9 cellular contexts compared by ENCODE assay signal in genomic region chr6:14210077-14210476, GRCh38.
A peak's percentile ranks its signal among the peaks of the same experiment; 100 is the strongest.
DNase-seq lines count a peak whose midpoint lies in the region; ATAC-seq and TF ChIP-seq lines count a peak whose summit lies in the region.
"Had no signal": no experiment of that assay in that cellular context is flagged by ENCODE, and none has a peak within 500 bp of the region (broad histone marks: within the 10 kb centered on the region; RNA-seq: fewer than 3 reads in every experiment).

No MANE protein-coding gene starts in this region.

- H3K27me3 Mint-ChIP-seq in CD14-positive monocyte (ENCODE audit: low read depth in 3 of 3), result peaks cover 2 to 5% (median 3%) of the 10 kb centered on the region in 3 donors

- H3K36me3 ChIP-seq in HUES6 (ENCODE audit: control insufficient read depth, insufficient read depth, low read length), result no peaks in the 10 kb centered on the region
- H3K36me3 ChIP-seq in muscle layer of duodenum (ENCODE audit: control insufficient read depth in 1 of 2, insufficient read depth in 2 of 2, low read length in 2 of 2), result no peaks in the 10 kb centered on the region
- H3K36me3 ChIP-seq: tibial artery had no signal

- H3K9me3 ChIP-seq in HUES6 (ENCODE audit: control insufficient read depth, insufficient read depth, low read depth, low read length) (0 out of 2 replicates have a peak, but pooled peaks cover 4% of the 10 kb centered on the region), muscle layer of duodenum (ENCODE audit: control insufficient read depth in 1 of 2, low read length in 2 of 2) (no peaks in the 10 kb centered on the region)
- H3K9me3 ChIP-seq: tibial artery had no signal

- no peak overlapping the region for H3K9ac ChIP-seq in HUES6 (ENCODE audit: low read length)

- intact Hi-C loops in CD14-positive monocyte (cut with micrococcal nuclease), result loop anchor here in 1 of 2 donors (5.0 kb wide), 2 partner anchors 517 to 712 kb away; no protein-coding TSS in a partner anchor

- H3K27ac ChIP-seq in HUES6 (ENCODE audit: low read depth, low read length) (no peak overlapping the region), muscle layer of duodenum (ENCODE audit: low read length) (no peak overlapping the region)

- H3K36me3 Mint-ChIP-seq in CD14-positive monocyte, result no peaks in the 10 kb centered on the region
- no peaks in the 10 kb centered on the region for H3K36me3 Mint-ChIP-seq in activated naive CD4-positive, alpha-beta T cell treated with anti-CD3 and anti-CD28 coated beads, Interleukin-2, amount 50 U/mL, for 72 hours

- DNase-seq in CD14-positive monocyte (ENCODE audit: low spot score) (no peak), NCI-H2227 (lab: John Stamatoyannopoulos, UW; ENCODE audit: unreplicated experiment) (no peak), NOMO-1 treated with DMSO at 0.1 percent for 48 hours (lab: John Stamatoyannopoulos, UW; ENCODE audit: unreplicated experiment) (no peak), SKM-1 (lab: John Stamatoyannopoulos, UW; ENCODE audit: unreplicated experiment) (no peak)
- DNase-seq in activated naive CD4-positive, alpha-beta T cell treated with anti-CD3 and anti-CD28 coated beads, Interleukin-2, amount 50 U/mL, for 72 hours (ENCODE audit: low spot score in 2 of 2), result no peak
- DNase-seq: tibial artery had no signal

- TF ChIP-seq CTCF in CD14-positive monocyte (IDR thresholded peaks at IDR 0.05), result no peak

- peak overlapping the region; percentile 31 to 83 (median 54) for H3K27ac Mint-ChIP-seq in CD14-positive monocyte
- peak overlapping the region; percentile 83 to 84 for H3K27ac Mint-ChIP-seq in activated naive CD4-positive, alpha-beta T cell treated with anti-CD3 and anti-CD28 coated beads, Interleukin-2, amount 50 U/mL, for 72 hours

- peak overlapping the region; percentile 72 to 82 for H3K4me3 Mint-ChIP-seq in CD14-positive monocyte

- H3K4me3 ChIP-seq in HUES6 (ENCODE audit: low read depth, low read length), result peak overlapping the region; percentile 76; the same call in 1 of the 2 replicates
- H3K4me3 ChIP-seq in muscle layer of duodenum (ENCODE audit: low read depth in 1 of 2, low read length in 2 of 2), result peak overlapping the region; percentile 68 to 73

- H3K4me1 Mint-ChIP-seq in CD14-positive monocyte, result peaks cover 21% of the 10 kb centered on the region

- H3K27me3 ChIP-seq in HUES6 (ENCODE audit: control insufficient read depth, insufficient read depth, low read length) (peaks cover 27% of the 10 kb centered on the region), muscle layer of duodenum (ENCODE audit: low read depth, low read length) (no peaks in the 10 kb centered on the region)
- H3K27me3 ChIP-seq: tibial artery had no signal

- ATAC-seq in activated naive CD4-positive, alpha-beta T cell treated with anti-CD3 and anti-CD28 coated beads, Interleukin-2, amount 50 U/mL, for 72 hours, result no peak
- no peak for ATAC-seq in HG02642 (IDR thresholded peaks at IDR 0.05; ENCODE audit: poor library complexity, unreplicated experiment)

- no peaks in the 10 kb centered on the region for H3K9me3 Mint-ChIP-seq in CD14-positive monocyte
- H3K9me3 Mint-ChIP-seq in activated naive CD4-positive, alpha-beta T cell treated with anti-CD3 and anti-CD28 coated beads, Interleukin-2, amount 50 U/mL, for 72 hours, result no peaks in the 10 kb centered on the region

- peaks cover 16% of the 10 kb centered on the region for H3K4me1 ChIP-seq in HUES6 (ENCODE audit: control insufficient read depth, insufficient read depth, low read length)
- H3K4me1 ChIP-seq in muscle layer of duodenum (ENCODE audit: control insufficient read depth in 1 of 2, insufficient read depth in 2 of 2, low read length in 2 of 2), result peaks cover 0 to 10% of the 10 kb centered on the region in 2 donors
